1 cellular context compared by ENCODE assay signal in the genomic region with DNA sequence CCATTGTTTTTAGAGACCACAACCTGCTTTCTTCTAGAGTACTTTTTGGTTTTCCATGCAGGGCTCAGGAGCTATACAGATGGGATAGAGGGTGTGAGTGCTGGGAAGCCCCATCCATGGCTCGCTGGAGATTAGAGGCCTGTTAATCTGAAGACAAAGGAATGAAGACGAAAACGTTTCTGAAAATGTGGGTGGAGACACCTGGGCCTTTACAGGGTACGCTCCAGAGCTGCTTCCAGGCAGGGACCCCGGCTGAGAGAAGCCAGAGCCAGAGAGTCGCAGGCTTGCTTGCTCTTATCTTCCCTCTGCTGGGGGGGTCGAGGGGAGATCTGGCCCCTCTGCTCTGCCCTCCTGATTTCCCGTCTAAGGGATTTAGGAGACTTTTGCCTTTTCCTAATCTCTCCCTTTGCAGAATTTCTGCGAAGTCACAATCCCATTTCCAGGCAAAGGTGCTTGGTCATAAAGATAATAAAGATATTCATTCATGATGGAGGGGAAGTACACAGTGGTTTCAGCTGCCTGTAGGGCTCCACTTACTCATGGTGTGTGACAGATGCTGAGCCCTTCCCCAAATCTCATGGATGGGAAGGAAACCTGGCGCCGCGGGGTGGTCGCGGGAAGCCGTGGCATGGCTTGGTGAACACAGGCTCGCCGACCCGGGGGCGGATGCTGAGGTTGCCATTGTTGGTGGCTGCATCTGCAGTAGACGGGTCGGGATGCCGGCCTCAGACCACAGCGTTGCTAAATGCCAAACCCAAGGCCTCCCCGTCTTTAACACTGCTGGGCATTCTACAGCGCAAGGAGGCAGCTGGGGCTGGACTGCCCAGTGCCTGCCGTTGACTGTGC.
TF ChIP-seq lines count a peak whose summit lies in the region.

No MANE protein-coding gene starts in this region.

TF ChIP-seq in GM12878, 131 proteins besides CTCF, POLR2A, EP300 and RAD21:
- TF ChIP-seq, protein P1, sequence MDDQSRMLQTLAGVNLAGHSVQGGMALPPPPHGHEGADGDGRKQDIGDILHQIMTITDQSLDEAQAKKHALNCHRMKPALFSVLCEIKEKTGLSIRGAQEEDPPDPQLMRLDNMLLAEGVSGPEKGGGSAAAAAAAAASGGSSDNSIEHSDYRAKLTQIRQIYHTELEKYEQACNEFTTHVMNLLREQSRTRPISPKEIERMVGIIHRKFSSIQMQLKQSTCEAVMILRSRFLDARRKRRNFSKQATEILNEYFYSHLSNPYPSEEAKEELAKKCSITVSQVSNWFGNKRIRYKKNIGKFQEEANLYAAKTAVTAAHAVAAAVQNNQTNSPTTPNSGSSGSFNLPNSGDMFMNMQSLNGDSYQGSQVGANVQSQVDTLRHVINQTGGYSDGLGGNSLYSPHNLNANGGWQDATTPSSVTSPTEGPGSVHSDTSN (IDR thresholded peaks at IDR 0.05; ENCODE audit: insufficient replicate concordance, low read depth, low read length): no peak
- TF ChIP-seq HDAC6 (IDR thresholded peaks at IDR 0.05; ENCODE audit: unreplicated experiment): no peak
- no peak for TF ChIP-seq NRF1 (conservative IDR thresholded peaks at IDR 0.05; ENCODE audit: low read depth, low read length)
- TF ChIP-seq, protein P2, sequence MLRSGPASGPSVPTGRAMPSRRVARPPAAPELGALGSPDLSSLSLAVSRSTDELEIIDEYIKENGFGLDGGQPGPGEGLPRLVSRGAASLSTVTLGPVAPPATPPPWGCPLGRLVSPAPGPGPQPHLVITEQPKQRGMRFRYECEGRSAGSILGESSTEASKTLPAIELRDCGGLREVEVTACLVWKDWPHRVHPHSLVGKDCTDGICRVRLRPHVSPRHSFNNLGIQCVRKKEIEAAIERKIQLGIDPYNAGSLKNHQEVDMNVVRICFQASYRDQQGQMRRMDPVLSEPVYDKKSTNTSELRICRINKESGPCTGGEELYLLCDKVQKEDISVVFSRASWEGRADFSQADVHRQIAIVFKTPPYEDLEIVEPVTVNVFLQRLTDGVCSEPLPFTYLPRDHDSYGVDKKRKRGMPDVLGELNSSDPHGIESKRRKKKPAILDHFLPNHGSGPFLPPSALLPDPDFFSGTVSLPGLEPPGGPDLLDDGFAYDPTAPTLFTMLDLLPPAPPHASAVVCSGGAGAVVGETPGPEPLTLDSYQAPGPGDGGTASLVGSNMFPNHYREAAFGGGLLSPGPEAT (IDR thresholded peaks at IDR 0.05; ENCODE audit: low read depth): 0 out of 2 replicates have a peak, but pooled peaks have one; percentile 39
- peak; percentile 69 for TF ChIP-seq IKZF1 (conservative IDR thresholded peaks at IDR 0.05)
- peak; percentile 32; the same call in 1 of the 2 replicates for TF ChIP-seq LARP7 (IDR thresholded peaks at IDR 0.05)
- TF ChIP-seq IKZF2 (IDR thresholded peaks at IDR 0.05): peak; percentile 48 to 64
- TF ChIP-seq EED (IDR thresholded peaks at IDR 0.05; ENCODE audit: low read depth): peak; percentile 72
- no peak for TF ChIP-seq FOXK2 (IDR thresholded peaks at IDR 0.05)
- TF ChIP-seq MXI1 (IDR thresholded peaks at IDR 0.05; ENCODE audit: low read depth, low read length): no peak
- peak; percentile 27; the same call in 1 of the 2 replicates for TF ChIP-seq JUNB (IDR thresholded peaks at IDR 0.05)
- no peak for TF ChIP-seq EGR1 (IDR thresholded peaks at IDR 0.05; ENCODE audit: borderline replicate concordance in 1 of 2, low read depth in 2 of 2, low read length in 2 of 2)
- no peak for TF ChIP-seq BRCA1 (IDR thresholded peaks at IDR 0.05; ENCODE audit: low read depth, low read length)
- TF ChIP-seq, protein P3, sequence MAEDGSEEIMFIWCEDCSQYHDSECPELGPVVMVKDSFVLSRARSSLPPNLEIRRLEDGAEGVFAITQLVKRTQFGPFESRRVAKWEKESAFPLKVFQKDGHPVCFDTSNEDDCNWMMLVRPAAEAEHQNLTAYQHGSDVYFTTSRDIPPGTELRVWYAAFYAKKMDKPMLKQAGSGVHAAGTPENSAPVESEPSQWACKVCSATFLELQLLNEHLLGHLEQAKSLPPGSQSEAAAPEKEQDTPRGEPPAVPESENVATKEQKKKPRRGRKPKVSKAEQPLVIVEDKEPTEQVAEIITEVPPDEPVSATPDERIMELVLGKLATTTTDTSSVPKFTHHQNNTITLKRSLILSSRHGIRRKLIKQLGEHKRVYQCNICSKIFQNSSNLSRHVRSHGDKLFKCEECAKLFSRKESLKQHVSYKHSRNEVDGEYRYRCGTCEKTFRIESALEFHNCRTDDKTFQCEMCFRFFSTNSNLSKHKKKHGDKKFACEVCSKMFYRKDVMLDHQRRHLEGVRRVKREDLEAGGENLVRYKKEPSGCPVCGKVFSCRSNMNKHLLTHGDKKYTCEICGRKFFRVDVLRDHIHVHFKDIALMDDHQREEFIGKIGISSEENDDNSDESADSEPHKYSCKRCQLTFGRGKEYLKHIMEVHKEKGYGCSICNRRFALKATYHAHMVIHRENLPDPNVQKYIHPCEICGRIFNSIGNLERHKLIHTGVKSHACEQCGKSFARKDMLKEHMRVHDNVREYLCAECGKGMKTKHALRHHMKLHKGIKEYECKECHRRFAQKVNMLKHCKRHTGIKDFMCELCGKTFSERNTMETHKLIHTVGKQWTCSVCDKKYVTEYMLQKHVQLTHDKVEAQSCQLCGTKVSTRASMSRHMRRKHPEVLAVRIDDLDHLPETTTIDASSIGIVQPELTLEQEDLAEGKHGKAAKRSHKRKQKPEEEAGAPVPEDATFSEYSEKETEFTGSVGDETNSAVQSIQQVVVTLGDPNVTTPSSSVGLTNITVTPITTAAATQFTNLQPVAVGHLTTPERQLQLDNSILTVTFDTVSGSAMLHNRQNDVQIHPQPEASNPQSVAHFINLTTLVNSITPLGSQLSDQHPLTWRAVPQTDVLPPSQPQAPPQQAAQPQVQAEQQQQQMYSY (CRISPR knock-in tag; IDR thresholded peaks at IDR 0.05): no peak
- no peak for TF ChIP-seq YBX1 (IDR thresholded peaks at IDR 0.05)
- TF ChIP-seq DPF2 (IDR thresholded peaks at IDR 0.05): peak; percentile 32; the same call in 1 of the 2 replicates
- 0 out of 2 replicates have a peak, but pooled peaks have one; percentile 15 for TF ChIP-seq MTA2 (IDR thresholded peaks at IDR 0.05; ENCODE audit: low read depth)
- TF ChIP-seq CREB1 (IDR thresholded peaks at IDR 0.05; ENCODE audit: low read depth): no peak
- peak; percentile 66 for TF ChIP-seq RUNX3 (IDR thresholded peaks at IDR 0.05; ENCODE audit: low read length)
- TF ChIP-seq, protein P4, sequence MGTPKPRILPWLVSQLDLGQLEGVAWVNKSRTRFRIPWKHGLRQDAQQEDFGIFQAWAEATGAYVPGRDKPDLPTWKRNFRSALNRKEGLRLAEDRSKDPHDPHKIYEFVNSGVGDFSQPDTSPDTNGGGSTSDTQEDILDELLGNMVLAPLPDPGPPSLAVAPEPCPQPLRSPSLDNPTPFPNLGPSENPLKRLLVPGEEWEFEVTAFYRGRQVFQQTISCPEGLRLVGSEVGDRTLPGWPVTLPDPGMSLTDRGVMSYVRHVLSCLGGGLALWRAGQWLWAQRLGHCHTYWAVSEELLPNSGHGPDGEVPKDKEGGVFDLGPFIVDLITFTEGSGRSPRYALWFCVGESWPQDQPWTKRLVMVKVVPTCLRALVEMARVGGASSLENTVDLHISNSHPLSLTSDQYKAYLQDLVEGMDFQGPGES (IDR thresholded peaks at IDR 0.05): no peak
